26 cellular contexts compared by ENCODE assay signal in the genomic region with DNA sequence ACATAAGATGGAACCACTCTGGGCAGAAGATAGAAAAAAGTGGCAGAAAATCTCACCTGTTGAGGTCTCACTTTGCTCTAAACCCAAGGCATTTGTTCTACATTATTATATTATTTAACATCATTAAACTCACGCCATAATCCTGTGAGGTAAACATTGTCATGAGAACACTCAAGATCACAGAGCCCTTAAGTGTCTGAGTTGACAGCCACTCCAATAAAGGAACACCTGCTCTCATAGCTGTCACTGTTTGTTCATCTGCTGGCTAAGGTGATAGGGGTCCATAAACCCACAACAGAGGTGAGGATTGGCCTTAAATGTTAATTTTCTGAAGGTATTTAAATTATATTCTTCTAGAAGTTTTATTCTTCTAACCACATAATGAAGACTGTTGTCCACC.
DNase-seq lines count a peak whose midpoint lies in the region; ATAC-seq and TF ChIP-seq lines count a peak whose summit lies in the region.
"Had no signal": no experiment of that assay in that cellular context is flagged by ENCODE, and none has a peak within 500 bp of the region (broad histone marks: within the 10 kb centered on the region; RNA-seq: fewer than 3 reads in every experiment).

No MANE protein-coding gene starts in this region.

- H3K36me3 Mint-ChIP-seq in activated naive CD4-positive, alpha-beta T cell treated with anti-CD3 and anti-CD28 coated beads for 36 hours (ENCODE audit: low read depth), result no peaks in the 10 kb centered on the region
- H3K36me3 Mint-ChIP-seq: activated naive CD4-positive, alpha-beta T cell treated with anti-CD3 and anti-CD28 coated beads, Interleukin-2, amount 50 U/mL, for 72 hours; CD14-positive monocyte; naive B cell had no signal

- TF ChIP-seq CTCF in PC-3 (conservative IDR thresholded peaks at IDR 0.05; ENCODE audit: low read depth, low read length), result no peak

- DNase-seq in NCI-H1092 (lab: John Stamatoyannopoulos, UW) (peak; percentile 86), NCI-H187 (lab: John Stamatoyannopoulos, UW) (peak; percentile 38 to 94), NCI-H2196 treated with DMSO at 0.1 percent for 48 hours (lab: John Stamatoyannopoulos, UW; ENCODE audit: unreplicated experiment) (peak; percentile 25), SHP77 (lab: John Stamatoyannopoulos, UW) (peak; percentile 82 to 91), UCSD-AML1 (lab: John Stamatoyannopoulos, UW; ENCODE audit: unreplicated experiment) (no peak), PC-3 (no peak)
- DNase-seq in activated naive CD4-positive, alpha-beta T cell treated with anti-CD3 and anti-CD28 coated beads for 36 hours, result no peak
- DNase-seq: activated CD4-positive, alpha-beta T cell treated with anti-CD3 and anti-CD28 coated beads, Interleukin-2, amount 50 U/mL, for 4 hours; anterior cingulate cortex; cortex of kidney; endodermal cell; esophagus squamous epithelium; gastrocnemius medialis; GDM1; left ventricle myocardium inferior; naive B cell; NCI-H526 treated with DMSO at 0.1 percent for 48 hours; occipital lobe; trophoblast cell had no signal

- ATAC-seq in GM21367 (IDR thresholded peaks at IDR 0.05; ENCODE audit: unreplicated experiment) (no peak), PC-3 (no peak)
- ATAC-seq: activated naive CD4-positive, alpha-beta T cell treated with anti-CD3 and anti-CD28 coated beads, Interleukin-2, amount 50 U/mL, for 72 hours; gastrocnemius medialis had no signal

- no peak overlapping the region for H3K4me3 Mint-ChIP-seq in activated naive CD4-positive, alpha-beta T cell treated with anti-CD3 and anti-CD28 coated beads for 36 hours
- H3K4me3 Mint-ChIP-seq: activated T-helper 1 cell treated with anti-CD3 and anti-CD28 coated beads, Interleukin-12 subunit alpha, Interleukin-12 subunit beta, Interleukin-2, Interleukin-4 antibody, amounts not matched to agents 30 ng/mL and 10 ng/mL and 1 ng/mL, durations not matched to agents 14 hours and 24 hours and 36 hours; CD14-positive monocyte; endodermal cell; naive B cell had no signal

- no peaks in the 10 kb centered on the region for H3F3A ChIP-seq in PC-3 (ENCODE audit: low read length, unreplicated experiment)

- no peaks in the 10 kb centered on the region for H3K27me3 ChIP-seq in PC-3 (ENCODE audit: low read length)
- H3K27me3 ChIP-seq: cardiac muscle cell, esophagus squamous epithelium, gastrocnemius medialis, hepatocyte had no signal

- no peaks in the 10 kb centered on the region for H3K4me1 ChIP-seq in PC-3 (ENCODE audit: insufficient read depth, low read length)
- H3K4me1 ChIP-seq: esophagus squamous epithelium, gastrocnemius medialis, left ventricle myocardium inferior had no signal

- no TSS peak for BruUV-seq in PC-3 (replicated peaks; lab: Mats Ljungman, UMichigan)

- no peak overlapping the region for H3K4me2 ChIP-seq in PC-3 (ENCODE audit: low read length)
- H3K4me2 ChIP-seq: hepatocyte, KMS-11 had no signal

- no peak overlapping the region for H3K4me3 ChIP-seq in PC-3 (ENCODE audit: low read length)
- H3K4me3 ChIP-seq: cardiac muscle cell, esophagus squamous epithelium, gastrocnemius medialis, hepatocyte, left ventricle myocardium inferior had no signal

- intact Hi-C loops in PC-3 (cut with micrococcal nuclease), result no loop called here
- intact Hi-C loops in activated naive CD4-positive, alpha-beta T cell treated with anti-CD3 and anti-CD28 coated beads for 36 hours (cut with micrococcal nuclease), result no loop called here

- no peak overlapping the region for H3K27ac Mint-ChIP-seq in activated naive CD4-positive, alpha-beta T cell treated with anti-CD3 and anti-CD28 coated beads for 36 hours
- H3K27ac Mint-ChIP-seq: activated naive CD4-positive, alpha-beta T cell treated with anti-CD3 and anti-CD28 coated beads, Interleukin-2, amount 50 U/mL, for 72 hours; activated T-helper 1 cell treated with anti-CD3 and anti-CD28 coated beads, Interleukin-12 subunit alpha, Interleukin-12 subunit beta, Interleukin-2, Interleukin-4 antibody, amounts not matched to agents 30 ng/mL and 10 ng/mL and 1 ng/mL, durations not matched to agents 14 hours and 24 hours and 36 hours; CD14-positive monocyte; endodermal cell; naive B cell had no signal

- peaks cover 2% of the 10 kb centered on the region for H3K9me3 Mint-ChIP-seq in activated naive CD4-positive, alpha-beta T cell treated with anti-CD3 and anti-CD28 coated beads for 36 hours
- H3K9me3 Mint-ChIP-seq: activated T-helper 1 cell treated with anti-CD3 and anti-CD28 coated beads, Interleukin-12 subunit alpha, Interleukin-12 subunit beta, Interleukin-2, Interleukin-4 antibody, amounts not matched to agents 30 ng/mL and 10 ng/mL and 1 ng/mL, durations not matched to agents 14 hours and 24 hours and 36 hours; endodermal cell had no signal

- no peaks in the 10 kb centered on the region for H3K4me1 Mint-ChIP-seq in activated naive CD4-positive, alpha-beta T cell treated with anti-CD3 and anti-CD28 coated beads for 36 hours (ENCODE audit: low read depth)
- H3K4me1 Mint-ChIP-seq: CD14-positive monocyte, endodermal cell, naive B cell had no signal

- no peaks in the 10 kb centered on the region for H4K20me1 ChIP-seq in PC-3 (ENCODE audit: low read length)

- CTCF ChIA-PET in PC-3 (lab: Charles Lee), result no interaction called here
- CTCF ChIA-PET in activated naive CD4-positive, alpha-beta T cell treated with anti-CD3 and anti-CD28 coated beads for 36 hours (lab: Charles Lee), result no interaction called here

- POLR2A ChIA-PET in PC-3 (lab: Charles Lee; ENCODE audit: unreplicated experiment), result no interaction called here

- H3K9me2 ChIP-seq in PC-3 (replicated peaks; ENCODE audit: low read length), result no peaks in the 10 kb centered on the region

- H3K79me2 ChIP-seq in PC-3 (ENCODE audit: low read length), result no peaks in the 10 kb centered on the region
- H3K79me2 ChIP-seq: hepatocyte had no signal

- no peaks in the 10 kb centered on the region for H3K36me3 ChIP-seq in PC-3 (ENCODE audit: low read depth, low read length)
- H3K36me3 ChIP-seq: cardiac muscle cell, esophagus squamous epithelium, gastrocnemius medialis, left ventricle myocardium inferior had no signal

- H3K27ac ChIP-seq in PC-3 (ENCODE audit: low read length), result no peak overlapping the region
- H3K27ac ChIP-seq: cardiac muscle cell, esophagus squamous epithelium, gastrocnemius medialis, hepatocyte, KMS-11, left ventricle myocardium inferior had no signal

- H3K9me3 ChIP-seq in PC-3 (ENCODE audit: low read length), result no peaks in the 10 kb centered on the region
- H3K9me3 ChIP-seq: esophagus squamous epithelium, gastrocnemius medialis, left ventricle myocardium inferior had no signal

- no peak overlapping the region for H2AFZ ChIP-seq in PC-3 (ENCODE audit: low read length)
- H2AFZ ChIP-seq: hepatocyte had no signal

- no peak overlapping the region for H3K9ac ChIP-seq in PC-3 (ENCODE audit: low read length)
- H3K9ac ChIP-seq: KMS-11 had no signal

- H3K27me3 Mint-ChIP-seq in activated naive CD4-positive, alpha-beta T cell treated with anti-CD3 and anti-CD28 coated beads for 36 hours (ENCODE audit: low read depth), result no peaks in the 10 kb centered on the region
- H3K27me3 Mint-ChIP-seq: naive B cell had no signal

Comparison
In these comparisons a context has a peak if more than half of its experiments do, and no peak if none do; other contexts are left out.
1. DNase-seq: peak in NCI-H1092 (single experiment), NCI-H187 (2 of 2), NCI-H2196 treated with DMSO at 0.1 percent for 48 hours (single experiment) and SHP77 (2 of 2); none in UCSD-AML1 (single experiment), PC-3 (single experiment) and activated naive CD4-positive, alpha-beta T cell treated with anti-CD3 and anti-CD28 coated beads for 36 hours (single experiment).